Comparison of ENCODE assay signal across 2 cellular contexts in the genomic region with DNA sequence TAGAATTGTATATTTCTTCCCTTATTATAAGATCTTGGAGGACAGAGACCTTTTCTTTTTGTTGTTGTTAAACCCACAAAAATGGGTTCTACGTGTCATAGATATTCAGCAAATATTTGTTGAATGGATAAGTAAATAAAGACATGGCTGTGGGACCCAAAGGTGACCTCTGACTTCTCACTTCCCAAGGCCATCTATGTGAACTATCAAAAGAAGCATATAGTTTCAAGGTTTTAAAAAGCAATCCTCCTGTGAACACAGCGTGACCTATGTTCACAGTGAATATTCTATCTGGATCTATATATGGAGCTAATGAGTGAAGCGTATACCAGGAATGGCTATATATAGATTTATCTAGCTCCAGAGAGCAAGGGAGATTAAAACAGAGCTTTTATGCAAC.
TF ChIP-seq lines count a peak whose summit lies in the region.

No MANE protein-coding gene starts in this region.

TF ChIP-seq in GM23338, 12 proteins besides CTCF, POLR2A, EP300 and RAD21 (continues in another document):
- TF ChIP-seq, protein P1, sequence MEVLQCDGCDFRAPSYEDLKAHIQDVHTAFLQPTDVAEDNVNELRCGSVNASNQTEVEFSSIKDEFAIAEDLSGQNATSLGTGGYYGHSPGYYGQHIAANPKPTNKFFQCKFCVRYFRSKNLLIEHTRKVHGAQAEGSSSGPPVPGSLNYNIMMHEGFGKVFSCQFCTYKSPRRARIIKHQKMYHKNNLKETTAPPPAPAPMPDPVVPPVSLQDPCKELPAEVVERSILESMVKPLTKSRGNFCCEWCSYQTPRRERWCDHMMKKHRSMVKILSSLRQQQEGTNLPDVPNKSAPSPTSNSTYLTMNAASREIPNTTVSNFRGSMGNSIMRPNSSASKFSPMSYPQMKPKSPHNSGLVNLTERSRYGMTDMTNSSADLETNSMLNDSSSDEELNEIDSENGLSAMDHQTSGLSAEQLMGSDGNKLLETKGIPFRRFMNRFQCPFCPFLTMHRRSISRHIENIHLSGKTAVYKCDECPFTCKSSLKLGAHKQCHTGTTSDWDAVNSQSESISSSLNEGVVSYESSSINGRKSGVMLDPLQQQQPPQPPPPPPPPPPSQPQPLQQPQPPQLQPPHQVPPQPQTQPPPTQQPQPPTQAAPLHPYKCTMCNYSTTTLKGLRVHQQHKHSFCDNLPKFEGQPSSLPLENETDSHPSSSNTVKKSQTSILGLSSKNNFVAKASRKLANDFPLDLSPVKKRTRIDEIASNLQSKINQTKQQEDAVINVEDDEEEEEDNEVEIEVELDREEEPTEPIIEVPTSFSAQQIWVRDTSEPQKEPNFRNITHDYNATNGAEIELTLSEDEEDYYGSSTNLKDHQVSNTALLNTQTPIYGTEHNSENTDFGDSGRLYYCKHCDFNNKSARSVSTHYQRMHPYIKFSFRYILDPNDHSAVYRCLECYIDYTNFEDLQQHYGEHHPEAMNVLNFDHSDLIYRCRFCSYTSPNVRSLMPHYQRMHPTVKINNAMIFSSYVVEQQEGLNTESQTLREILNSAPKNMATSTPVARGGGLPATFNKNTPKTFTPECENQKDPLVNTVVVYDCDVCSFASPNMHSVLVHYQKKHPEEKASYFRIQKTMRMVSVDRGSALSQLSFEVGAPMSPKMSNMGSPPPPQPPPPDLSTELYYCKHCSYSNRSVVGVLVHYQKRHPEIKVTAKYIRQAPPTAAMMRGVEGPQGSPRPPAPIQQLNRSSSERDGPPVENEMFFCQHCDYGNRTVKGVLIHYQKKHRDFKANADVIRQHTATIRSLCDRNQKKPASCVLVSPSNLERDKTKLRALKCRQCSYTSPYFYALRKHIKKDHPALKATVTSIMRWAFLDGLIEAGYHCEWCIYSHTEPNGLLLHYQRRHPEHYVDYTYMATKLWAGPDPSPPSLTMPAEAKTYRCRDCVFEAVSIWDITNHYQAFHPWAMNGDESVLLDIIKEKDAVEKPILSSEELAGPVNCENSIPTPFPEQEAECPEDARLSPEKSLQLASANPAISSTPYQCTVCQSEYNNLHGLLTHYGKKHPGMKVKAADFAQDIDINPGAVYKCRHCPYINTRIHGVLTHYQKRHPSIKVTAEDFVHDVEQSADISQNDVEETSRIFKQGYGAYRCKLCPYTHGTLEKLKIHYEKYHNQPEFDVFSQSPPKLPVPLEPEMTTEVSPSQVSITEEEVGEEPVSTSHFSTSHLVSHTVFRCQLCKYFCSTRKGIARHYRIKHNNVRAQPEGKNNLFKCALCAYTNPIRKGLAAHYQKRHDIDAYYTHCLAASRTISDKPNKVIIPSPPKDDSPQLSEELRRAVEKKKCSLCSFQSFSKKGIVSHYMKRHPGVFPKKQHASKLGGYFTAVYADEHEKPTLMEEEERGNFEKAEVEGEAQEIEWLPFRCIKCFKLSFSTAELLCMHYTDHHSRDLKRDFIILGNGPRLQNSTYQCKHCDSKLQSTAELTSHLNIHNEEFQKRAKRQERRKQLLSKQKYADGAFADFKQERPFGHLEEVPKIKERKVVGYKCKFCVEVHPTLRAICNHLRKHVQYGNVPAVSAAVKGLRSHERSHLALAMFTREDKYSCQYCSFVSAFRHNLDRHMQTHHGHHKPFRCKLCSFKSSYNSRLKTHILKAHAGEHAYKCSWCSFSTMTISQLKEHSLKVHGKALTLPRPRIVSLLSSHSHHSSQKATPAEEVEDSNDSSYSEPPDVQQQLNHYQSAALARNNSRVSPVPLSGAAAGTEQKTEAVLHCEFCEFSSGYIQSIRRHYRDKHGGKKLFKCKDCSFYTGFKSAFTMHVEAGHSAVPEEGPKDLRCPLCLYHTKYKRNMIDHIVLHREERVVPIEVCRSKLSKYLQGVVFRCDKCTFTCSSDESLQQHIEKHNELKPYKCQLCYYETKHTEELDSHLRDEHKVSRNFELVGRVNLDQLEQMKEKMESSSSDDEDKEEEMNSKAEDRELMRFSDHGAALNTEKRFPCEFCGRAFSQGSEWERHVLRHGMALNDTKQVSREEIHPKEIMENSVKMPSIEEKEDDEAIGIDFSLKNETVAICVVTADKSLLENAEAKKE (CRISPR knock-in tag; IDR thresholded peaks at IDR 0.05), result no peak
- TF ChIP-seq POLR2AphosphoS5 (IDR thresholded peaks at IDR 0.05; ENCODE audit: low read depth), result no peak
- no peak for TF ChIP-seq JUNB (IDR thresholded peaks at IDR 0.05; ENCODE audit: unreplicated experiment)
- no peak for TF ChIP-seq ZNF331 (CRISPR knock-in tag; IDR thresholded peaks at IDR 0.05; ENCODE audit: low read depth)
- TF ChIP-seq NANOG (IDR thresholded peaks at IDR 0.05; ENCODE audit: borderline replicate concordance), result no peak
- TF ChIP-seq STAT1 (IDR thresholded peaks at IDR 0.05; ENCODE audit: unreplicated experiment), result no peak
- TF ChIP-seq ZNF114 (CRISPR knock-in tag; IDR thresholded peaks at IDR 0.05), result no peak
- no peak for TF ChIP-seq EZH2 (IDR thresholded peaks at IDR 0.05; ENCODE audit: low read depth, unreplicated experiment)
- TF ChIP-seq, protein P2, sequence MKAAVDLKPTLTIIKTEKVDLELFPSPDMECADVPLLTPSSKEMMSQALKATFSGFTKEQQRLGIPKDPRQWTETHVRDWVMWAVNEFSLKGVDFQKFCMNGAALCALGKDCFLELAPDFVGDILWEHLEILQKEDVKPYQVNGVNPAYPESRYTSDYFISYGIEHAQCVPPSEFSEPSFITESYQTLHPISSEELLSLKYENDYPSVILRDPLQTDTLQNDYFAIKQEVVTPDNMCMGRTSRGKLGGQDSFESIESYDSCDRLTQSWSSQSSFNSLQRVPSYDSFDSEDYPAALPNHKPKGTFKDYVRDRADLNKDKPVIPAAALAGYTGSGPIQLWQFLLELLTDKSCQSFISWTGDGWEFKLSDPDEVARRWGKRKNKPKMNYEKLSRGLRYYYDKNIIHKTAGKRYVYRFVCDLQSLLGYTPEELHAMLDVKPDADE (IDR thresholded peaks at IDR 0.05), result no peak
- TF ChIP-seq CREB1 (CRISPR knock-in tag; IDR thresholded peaks at IDR 0.05; ENCODE audit: low read depth), result no peak

TF ChIP-seq in HepG2, 621 proteins besides CTCF, POLR2A, EP300 and RAD21 (continues in another document):
- no peak for TF ChIP-seq ZFP36 (IDR thresholded peaks at IDR 0.05; ENCODE audit: borderline replicate concordance, low read depth, low read length, partially characterized antibody)
- no peak for TF ChIP-seq ZNF460 (CRISPR knock-in tag; IDR thresholded peaks at IDR 0.05; ENCODE audit: borderline replicate concordance)
- TF ChIP-seq, protein P3, sequence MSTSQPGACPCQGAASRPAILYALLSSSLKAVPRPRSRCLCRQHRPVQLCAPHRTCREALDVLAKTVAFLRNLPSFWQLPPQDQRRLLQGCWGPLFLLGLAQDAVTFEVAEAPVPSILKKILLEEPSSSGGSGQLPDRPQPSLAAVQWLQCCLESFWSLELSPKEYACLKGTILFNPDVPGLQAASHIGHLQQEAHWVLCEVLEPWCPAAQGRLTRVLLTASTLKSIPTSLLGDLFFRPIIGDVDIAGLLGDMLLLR (CRISPR knock-in tag; IDR thresholded peaks at IDR 0.05), result no peak
- TF ChIP-seq ZNF101 (CRISPR knock-in tag; IDR thresholded peaks at IDR 0.05; ENCODE audit: borderline replicate concordance, low read depth), result no peak
- peak; percentile 95; the same call in 1 of the 2 replicates for TF ChIP-seq ZBTB20 (CRISPR knock-in tag; IDR thresholded peaks at IDR 0.05; ENCODE audit: borderline replicate concordance, low read depth)
- TF ChIP-seq RXRB (CRISPR knock-in tag; IDR thresholded peaks at IDR 0.05; ENCODE audit: borderline replicate concordance), result peak; percentile 87
- TF ChIP-seq, protein P4, sequence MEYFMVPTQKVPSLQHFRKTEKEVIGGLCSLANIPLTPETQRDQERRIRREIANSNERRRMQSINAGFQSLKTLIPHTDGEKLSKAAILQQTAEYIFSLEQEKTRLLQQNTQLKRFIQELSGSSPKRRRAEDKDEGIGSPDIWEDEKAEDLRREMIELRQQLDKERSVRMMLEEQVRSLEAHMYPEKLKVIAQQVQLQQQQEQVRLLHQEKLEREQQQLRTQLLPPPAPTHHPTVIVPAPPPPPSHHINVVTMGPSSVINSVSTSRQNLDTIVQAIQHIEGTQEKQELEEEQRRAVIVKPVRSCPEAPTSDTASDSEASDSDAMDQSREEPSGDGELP (IDR thresholded peaks at IDR 0.05; ENCODE audit: borderline replicate concordance, low read depth), result no peak
- no peak for TF ChIP-seq SOX6 (IDR thresholded peaks at IDR 0.05)
- peak; percentile 86 for TF ChIP-seq SOX6 (CRISPR knock-in tag; IDR thresholded peaks at IDR 0.05)
- no peak for TF ChIP-seq NPAS2 (CRISPR knock-in tag; IDR thresholded peaks at IDR 0.05; ENCODE audit: borderline replicate concordance)
- no peak for TF ChIP-seq ZNF598 (CRISPR knock-in tag; IDR thresholded peaks at IDR 0.05; ENCODE audit: borderline replicate concordance)
- TF ChIP-seq RORA (CRISPR knock-in tag; IDR thresholded peaks at IDR 0.05), result no peak
- TF ChIP-seq ZNF562 (CRISPR knock-in tag; IDR thresholded peaks at IDR 0.05; ENCODE audit: borderline replicate concordance), result no peak
- no peak for TF ChIP-seq POGZ (CRISPR knock-in tag; IDR thresholded peaks at IDR 0.05)
- TF ChIP-seq ZNF629 (CRISPR knock-in tag; conservative IDR thresholded peaks at IDR 0.05), result no peak
- TF ChIP-seq ZNF839 (CRISPR knock-in tag; IDR thresholded peaks at IDR 0.05; ENCODE audit: borderline replicate concordance), result no peak
- TF ChIP-seq SAP130 (CRISPR knock-in tag; IDR thresholded peaks at IDR 0.05; ENCODE audit: low read depth), result peak; percentile 30
- TF ChIP-seq, protein P5, sequence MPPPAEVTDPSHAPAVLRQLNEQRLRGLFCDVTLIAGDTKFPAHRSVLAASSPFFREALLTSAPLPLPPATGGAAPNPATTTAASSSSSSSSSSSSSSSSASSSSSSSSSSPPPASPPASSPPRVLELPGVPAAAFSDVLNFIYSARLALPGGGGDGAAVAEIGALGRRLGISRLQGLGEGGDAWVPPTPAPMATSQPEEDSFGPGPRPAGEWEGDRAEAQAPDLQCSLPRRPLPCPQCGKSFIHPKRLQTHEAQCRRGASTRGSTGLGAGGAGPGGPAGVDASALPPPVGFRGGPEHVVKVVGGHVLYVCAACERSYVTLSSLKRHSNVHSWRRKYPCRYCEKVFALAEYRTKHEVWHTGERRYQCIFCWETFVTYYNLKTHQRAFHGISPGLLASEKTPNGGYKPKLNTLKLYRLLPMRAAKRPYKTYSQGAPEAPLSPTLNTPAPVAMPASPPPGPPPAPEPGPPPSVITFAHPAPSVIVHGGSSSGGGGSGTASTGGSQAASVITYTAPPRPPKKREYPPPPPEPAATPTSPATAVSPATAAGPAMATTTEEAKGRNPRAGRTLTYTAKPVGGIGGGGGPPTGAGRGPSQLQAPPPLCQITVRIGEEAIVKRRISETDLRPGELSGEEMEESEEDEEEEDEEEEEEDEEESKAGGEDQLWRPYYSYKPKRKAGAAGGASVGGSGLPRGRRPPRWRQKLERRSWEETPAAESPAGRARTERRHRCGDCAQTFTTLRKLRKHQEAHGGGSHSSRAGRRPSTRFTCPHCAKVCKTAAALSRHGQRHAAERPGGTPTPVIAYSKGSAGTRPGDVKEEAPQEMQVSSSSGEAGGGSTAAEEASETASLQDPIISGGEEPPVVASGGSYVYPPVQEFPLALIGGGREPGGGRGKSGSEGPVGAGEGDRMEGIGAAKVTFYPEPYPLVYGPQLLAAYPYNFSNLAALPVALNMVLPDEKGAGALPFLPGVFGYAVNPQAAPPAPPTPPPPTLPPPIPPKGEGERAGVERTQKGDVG (CRISPR knock-in tag; IDR thresholded peaks at IDR 0.05; ENCODE audit: borderline replicate concordance), result no peak
- peak; percentile 93 for TF ChIP-seq FOXA3 (CRISPR knock-in tag; IDR thresholded peaks at IDR 0.05)
- TF ChIP-seq TSC22D2 (CRISPR knock-in tag; IDR thresholded peaks at IDR 0.05; ENCODE audit: borderline replicate concordance), result no peak
- TF ChIP-seq ARID2 (CRISPR knock-in tag; IDR thresholded peaks at IDR 0.05; ENCODE audit: borderline replicate concordance), result no peak
- TF ChIP-seq SMARCE1 (IDR thresholded peaks at IDR 0.05; ENCODE audit: borderline replicate concordance), result no peak
- no peak for TF ChIP-seq POLR2AphosphoS5 (IDR thresholded peaks at IDR 0.05; ENCODE audit: low read depth, low read length)
- TF ChIP-seq, protein P6, sequence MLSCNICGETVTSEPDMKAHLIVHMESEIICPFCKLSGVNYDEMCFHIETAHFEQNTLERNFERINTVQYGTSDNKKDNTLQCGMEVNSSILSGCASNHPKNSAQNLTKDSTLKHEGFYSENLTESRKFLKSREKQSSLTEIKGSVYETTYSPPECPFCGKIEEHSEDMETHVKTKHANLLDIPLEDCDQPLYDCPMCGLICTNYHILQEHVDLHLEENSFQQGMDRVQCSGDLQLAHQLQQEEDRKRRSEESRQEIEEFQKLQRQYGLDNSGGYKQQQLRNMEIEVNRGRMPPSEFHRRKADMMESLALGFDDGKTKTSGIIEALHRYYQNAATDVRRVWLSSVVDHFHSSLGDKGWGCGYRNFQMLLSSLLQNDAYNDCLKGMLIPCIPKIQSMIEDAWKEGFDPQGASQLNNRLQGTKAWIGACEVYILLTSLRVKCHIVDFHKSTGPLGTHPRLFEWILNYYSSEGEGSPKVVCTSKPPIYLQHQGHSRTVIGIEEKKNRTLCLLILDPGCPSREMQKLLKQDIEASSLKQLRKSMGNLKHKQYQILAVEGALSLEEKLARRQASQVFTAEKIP (CRISPR knock-in tag; IDR thresholded peaks at IDR 0.05; ENCODE audit: borderline replicate concordance), result no peak
- TF ChIP-seq, protein P7, sequence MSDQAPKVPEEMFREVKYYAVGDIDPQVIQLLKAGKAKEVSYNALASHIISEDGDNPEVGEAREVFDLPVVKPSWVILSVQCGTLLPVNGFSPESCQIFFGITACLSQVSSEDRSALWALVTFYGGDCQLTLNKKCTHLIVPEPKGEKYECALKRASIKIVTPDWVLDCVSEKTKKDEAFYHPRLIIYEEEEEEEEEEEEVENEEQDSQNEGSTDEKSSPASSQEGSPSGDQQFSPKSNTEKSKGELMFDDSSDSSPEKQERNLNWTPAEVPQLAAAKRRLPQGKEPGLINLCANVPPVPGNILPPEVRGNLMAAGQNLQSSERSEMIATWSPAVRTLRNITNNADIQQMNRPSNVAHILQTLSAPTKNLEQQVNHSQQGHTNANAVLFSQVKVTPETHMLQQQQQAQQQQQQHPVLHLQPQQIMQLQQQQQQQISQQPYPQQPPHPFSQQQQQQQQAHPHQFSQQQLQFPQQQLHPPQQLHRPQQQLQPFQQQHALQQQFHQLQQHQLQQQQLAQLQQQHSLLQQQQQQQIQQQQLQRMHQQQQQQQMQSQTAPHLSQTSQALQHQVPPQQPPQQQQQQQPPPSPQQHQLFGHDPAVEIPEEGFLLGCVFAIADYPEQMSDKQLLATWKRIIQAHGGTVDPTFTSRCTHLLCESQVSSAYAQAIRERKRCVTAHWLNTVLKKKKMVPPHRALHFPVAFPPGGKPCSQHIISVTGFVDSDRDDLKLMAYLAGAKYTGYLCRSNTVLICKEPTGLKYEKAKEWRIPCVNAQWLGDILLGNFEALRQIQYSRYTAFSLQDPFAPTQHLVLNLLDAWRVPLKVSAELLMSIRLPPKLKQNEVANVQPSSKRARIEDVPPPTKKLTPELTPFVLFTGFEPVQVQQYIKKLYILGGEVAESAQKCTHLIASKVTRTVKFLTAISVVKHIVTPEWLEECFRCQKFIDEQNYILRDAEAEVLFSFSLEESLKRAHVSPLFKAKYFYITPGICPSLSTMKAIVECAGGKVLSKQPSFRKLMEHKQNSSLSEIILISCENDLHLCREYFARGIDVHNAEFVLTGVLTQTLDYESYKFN (CRISPR knock-in tag; conservative IDR thresholded peaks at IDR 0.05), result peak; percentile 65
